13 cellular contexts compared by ENCODE assay signal in genomic region chr12:112537710-112538396, GRCh38.
DNase-seq lines count a peak whose midpoint lies in the region; ATAC-seq and TF ChIP-seq lines count a peak whose summit lies in the region.
"Had no signal": no experiment of that assay in that cellular context is flagged by ENCODE, and none has a peak within 500 bp of the region (broad histone marks: within the 10 kb centered on the region; RNA-seq: fewer than 3 reads in every experiment).

No MANE protein-coding gene starts in this region.

- TF ChIP-seq POLR2A in NB4 (IDR thresholded peaks at IDR 0.05; ENCODE audit: extremely low read depth, insufficient read length), result no peak
- TF ChIP-seq POLR2A in prostate gland (IDR thresholded peaks at IDR 0.05), result no peak

- TF ChIP-seq CTCF in NB4 (IDR thresholded peaks at IDR 0.05; ENCODE audit: low read depth, low read length), result no peak
- no peak for TF ChIP-seq CTCF in brain microvascular endothelial cell (IDR thresholded peaks at IDR 0.05; ENCODE audit: low read depth, low read length, missing control alignments)
- no peak for TF ChIP-seq CTCF in neural progenitor cell (IDR thresholded peaks at IDR 0.05)
- no peak for TF ChIP-seq CTCF in coronary artery (IDR thresholded peaks at IDR 0.05)
- TF ChIP-seq CTCF in prostate gland (IDR thresholded peaks at IDR 0.05), result no peak

- no peaks in the 10 kb centered on the region for H3K27me3 ChIP-seq in brain microvascular endothelial cell (replicated peaks)
- H3K27me3 ChIP-seq in neural progenitor cell, result no peaks in the 10 kb centered on the region
- H3K27me3 ChIP-seq in prostate gland (replicated peaks; ENCODE audit: insufficient read depth), result no peaks in the 10 kb centered on the region

- H3K4me1 Mint-ChIP-seq in neural progenitor cell, result no peaks in the 10 kb centered on the region
- H3K4me1 Mint-ChIP-seq in stimulated activated naive B cell treated with anti-CD40 and anti-IgM and Interleukin-4, amounts not matched to agents 10 μg/mL and 1 μg/mL and 100 μg/mL, for 72 hours, result no peaks in the 10 kb centered on the region

- peak overlapping the region; percentile 9 for H3K27ac Mint-ChIP-seq in neural progenitor cell
- no peak overlapping the region for H3K27ac Mint-ChIP-seq in stimulated activated naive B cell treated with anti-CD40 and anti-IgM and Interleukin-4, amounts not matched to agents 10 μg/mL and 1 μg/mL and 100 μg/mL, for 72 hours
- H3K27ac Mint-ChIP-seq: dendritic cell treated with granulocyte-macrophage colony-stimulating factor and Interleukin-4, amounts not matched to agents 40 ng/mL and 50 ng/mL, for 4 days had no signal

- H3K9me3 Mint-ChIP-seq in neural progenitor cell, result no peaks in the 10 kb centered on the region
- no peaks in the 10 kb centered on the region for H3K9me3 Mint-ChIP-seq in stimulated activated naive B cell treated with anti-CD40 and anti-IgM and Interleukin-4, amounts not matched to agents 10 μg/mL and 1 μg/mL and 100 μg/mL, for 72 hours
- H3K9me3 Mint-ChIP-seq: activated T-cell treated with anti-CD3 and anti-CD28 coated beads, Interleukin-2, amount 50 U/mL, for 4 hours; dendritic cell treated with granulocyte-macrophage colony-stimulating factor and Interleukin-4, amounts not matched to agents 40 ng/mL and 50 ng/mL, for 4 days had no signal

- H3K4me1 ChIP-seq in neural progenitor cell, result no peaks in the 10 kb centered on the region
- no peaks in the 10 kb centered on the region for H3K4me1 ChIP-seq in prostate gland (replicated peaks)
- H3K4me1 ChIP-seq: heart right ventricle had no signal

- in situ Hi-C loops in brain microvascular endothelial cell (cut with HindIII; ENCODE audit: low pct_ligation_motif_present, low sequenced_read_pairs), result no loop called here

- no peaks in the 10 kb centered on the region for H3K9me3 ChIP-seq in neural progenitor cell (ENCODE audit: low read depth)
- H3K9me3 ChIP-seq in prostate gland, result no peaks in the 10 kb centered on the region
- H3K9me3 ChIP-seq: heart right ventricle had no signal

- H3K27ac ChIP-seq in brain microvascular endothelial cell (no peak overlapping the region), neural progenitor cell (no peak overlapping the region), coronary artery (no peak overlapping the region), prostate gland (no peak overlapping the region)
- H3K27ac ChIP-seq: heart right ventricle had no signal

- no peak overlapping the region for H3K4me3 Mint-ChIP-seq in neural progenitor cell
- H3K4me3 Mint-ChIP-seq in stimulated activated naive B cell treated with anti-CD40 and anti-IgM and Interleukin-4, amounts not matched to agents 10 μg/mL and 1 μg/mL and 100 μg/mL, for 72 hours, result no peak overlapping the region
- H3K4me3 Mint-ChIP-seq: activated T-cell treated with anti-CD3 and anti-CD28 coated beads, Interleukin-2, amount 50 U/mL, for 4 hours; dendritic cell treated with granulocyte-macrophage colony-stimulating factor and Interleukin-4, amounts not matched to agents 40 ng/mL and 50 ng/mL, for 4 days had no signal

- intact Hi-C loops in prostate gland (cut with DNase I), result no loop called here

- no peak overlapping the region for H3K4me2 ChIP-seq in neural progenitor cell

- ATAC-seq in stimulated activated naive B cell treated with anti-CD40 and anti-IgM and Interleukin-4, amounts not matched to agents 10 μg/mL and 1 μg/mL and 100 μg/mL, for 72 hours (replicated peaks), result no peak
- no peak for ATAC-seq in HG02610 (IDR thresholded peaks at IDR 0.05; ENCODE audit: unreplicated experiment)
- ATAC-seq: activated T-cell treated with anti-CD3 and anti-CD28 coated beads, Interleukin-2, amount 50 U/mL, for 4 hours; heart right ventricle; K562 had no signal

- no peak overlapping the region for H3K9ac ChIP-seq in neural progenitor cell

- H3F3A ChIP-seq in neural progenitor cell (ENCODE audit: low read depth), result no peaks in the 10 kb centered on the region

- 37% methylated on average over 3 of the region's 3 CpGs for WGBS in prostate gland

- H2AFZ ChIP-seq in neural progenitor cell (replicated peaks), result peak overlapping the region; percentile 76

- H3K27me3 Mint-ChIP-seq in neural progenitor cell (ENCODE audit: insufficient read depth, low read depth), result peaks cover 6% of the 10 kb centered on the region
- H3K27me3 Mint-ChIP-seq in stimulated activated naive B cell treated with anti-CD40 and anti-IgM and Interleukin-4, amounts not matched to agents 10 μg/mL and 1 μg/mL and 100 μg/mL, for 72 hours, result peaks cover 20% of the 10 kb centered on the region in 2 donors

- H3K36me3 Mint-ChIP-seq in neural progenitor cell, result no peaks in the 10 kb centered on the region
- H3K36me3 Mint-ChIP-seq in stimulated activated naive B cell treated with anti-CD40 and anti-IgM and Interleukin-4, amounts not matched to agents 10 μg/mL and 1 μg/mL and 100 μg/mL, for 72 hours, result no peaks in the 10 kb centered on the region

- no peak overlapping the region for H3K4me3 ChIP-seq in NB4 (ENCODE audit: low read depth, low read length)
- no peak overlapping the region for H3K4me3 ChIP-seq in brain microvascular endothelial cell (ENCODE audit: low read depth, low read length)
- no peak overlapping the region for H3K4me3 ChIP-seq in neural progenitor cell
- H3K4me3 ChIP-seq in coronary artery, result no peak overlapping the region
- no peak overlapping the region for H3K4me3 ChIP-seq in prostate gland
- H3K4me3 ChIP-seq: heart right ventricle, K562 had no signal

- no peaks in the 10 kb centered on the region for H3K79me2 ChIP-seq in neural progenitor cell (ENCODE audit: low read depth)

- H3K36me3 ChIP-seq in brain microvascular endothelial cell (replicated peaks) (no peaks in the 10 kb centered on the region), neural progenitor cell (no peaks in the 10 kb centered on the region), prostate gland (no peaks in the 10 kb centered on the region)
- H3K36me3 ChIP-seq: heart right ventricle had no signal

- no peaks in the 10 kb centered on the region for H4K20me1 ChIP-seq in neural progenitor cell (ENCODE audit: low read depth)

- DNase-seq in GM03348 (ENCODE audit: low spot score) (peak; percentile 20), NB4 (ENCODE audit: low read depth) (peak; percentile 59), brain microvascular endothelial cell (peak; percentile 3), neural progenitor cell (ENCODE audit: low spot score) (peak; percentile 29), coronary artery (ENCODE audit: low spot score) (no peak), prostate gland (ENCODE audit: low spot score) (no peak)
- no peak for DNase-seq in stimulated activated naive B cell treated with anti-CD40 and anti-IgM and Interleukin-4, amounts not matched to agents 10 μg/mL and 1 μg/mL and 100 μg/mL, for 72 hours
- DNase-seq: activated T-cell treated with anti-CD3 and anti-CD28 coated beads, Interleukin-2, amount 50 U/mL, for 4 hours; heart right ventricle; NCI-H526 treated with DMSO at 0.1 percent for 48 hours had no signal

Comparison
In these comparisons a context has a peak if more than half of its experiments do, and no peak if none do; other contexts are left out.
1. DNase-seq: peak in GM03348 (single experiment), NB4 (single experiment), brain microvascular endothelial cell (single experiment) and neural progenitor cell (single experiment); none in stimulated activated naive B cell treated with anti-CD40 and anti-IgM and Interleukin-4, amounts not matched to agents 10 μg/mL and 1 μg/mL and 100 μg/mL, for 72 hours (single experiment), coronary artery (single experiment) and prostate gland (single experiment).